In the genomic region with DNA sequence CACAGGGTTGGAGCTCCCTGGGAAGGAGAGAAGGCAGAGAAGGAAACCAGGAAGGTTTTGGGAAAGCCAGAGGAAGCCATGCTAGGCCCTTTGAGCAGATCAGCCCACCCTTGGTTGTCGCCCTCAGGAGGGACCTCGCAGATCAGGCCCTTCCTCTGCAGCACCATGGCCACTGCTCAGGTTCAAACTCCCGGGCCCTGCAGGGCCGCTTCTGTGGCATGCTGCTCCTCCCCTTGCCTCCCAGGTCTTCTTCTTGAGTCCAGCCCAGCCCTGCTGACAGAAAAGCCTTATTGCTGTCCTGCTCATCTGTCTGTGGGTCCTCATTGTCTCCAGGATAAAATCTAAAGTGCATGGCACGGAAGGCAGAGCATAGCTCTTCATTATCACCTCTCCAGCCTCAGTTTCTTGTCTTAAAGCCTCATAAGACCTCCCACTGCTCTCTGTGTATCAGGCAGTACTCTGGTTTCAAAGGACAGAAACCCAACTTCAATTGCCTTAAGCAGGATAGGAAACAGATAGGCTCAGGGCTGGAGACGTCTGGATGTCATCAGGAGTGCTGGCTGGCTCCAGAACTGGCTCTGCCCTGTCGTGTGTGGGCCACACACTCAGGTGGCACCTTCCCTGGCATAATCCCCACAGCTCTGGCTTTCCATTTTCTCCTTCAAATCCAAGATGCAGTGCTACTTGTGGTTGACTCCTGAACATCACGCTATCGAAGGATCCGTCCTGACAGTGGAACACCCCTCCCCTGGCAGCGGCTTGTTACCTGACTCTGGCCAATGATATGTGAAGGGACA, we compare ENCODE assay signal across 16 cellular contexts.
"Had no signal": no experiment of that assay in that cellular context is flagged by ENCODE, and none has a peak within 500 bp of the region (broad histone marks: within the 10 kb centered on the region; RNA-seq: fewer than 3 reads in every experiment).

No MANE protein-coding gene starts in this region.

- ATAC-seq: activated naive CD8-positive, alpha-beta T cell treated with anti-CD3 and anti-CD28 coated beads, Interleukin-2, amount 50 U/mL, for 24 hours; esophagus mucosa; gastroesophageal sphincter; heart right ventricle; natural killer cell; right cardiac atrium had no signal

- H3K9me3 Mint-ChIP-seq: activated naive CD8-positive, alpha-beta T cell treated with anti-CD3 and anti-CD28 coated beads, Interleukin-2, amount 50 U/mL, for 24 hours; central memory CD8-positive, alpha-beta T cell; immature natural killer cell; natural killer cell had no signal

- H3K27me3 Mint-ChIP-seq: activated naive CD8-positive, alpha-beta T cell treated with anti-CD3 and anti-CD28 coated beads, Interleukin-2, amount 50 U/mL, for 24 hours; central memory CD8-positive, alpha-beta T cell had no signal

- H3K27ac Mint-ChIP-seq: activated naive CD8-positive, alpha-beta T cell treated with anti-CD3 and anti-CD28 coated beads, Interleukin-2, amount 50 U/mL, for 24 hours; immature natural killer cell; natural killer cell had no signal

- DNase-seq: activated CD4-positive, CD25-positive, alpha-beta regulatory T cell treated with anti-CD3 and anti-CD28 coated beads, Interleukin-2, amount 50 U/mL, for 72 hours; activated naive CD4-positive, alpha-beta T cell treated with Interleukin-2 at 50 U/mL for 16 hours; activated naive CD8-positive, alpha-beta T cell treated with anti-CD3 and anti-CD28 coated beads, Interleukin-2, amount 50 U/mL, for 24 hours; aorta; brain microvascular endothelial cell; cortex of kidney; effector CD4-positive, alpha-beta T cell; heart right ventricle; immature natural killer cell; mesendoderm; natural killer cell; T-helper 2 cell had no signal

- H3K36me3 Mint-ChIP-seq: natural killer cell had no signal

- H3K4me3 Mint-ChIP-seq: activated naive CD8-positive, alpha-beta T cell treated with anti-CD3 and anti-CD28 coated beads, Interleukin-2, amount 50 U/mL, for 24 hours; central memory CD8-positive, alpha-beta T cell; immature natural killer cell; natural killer cell had no signal
